In the genomic region with DNA sequence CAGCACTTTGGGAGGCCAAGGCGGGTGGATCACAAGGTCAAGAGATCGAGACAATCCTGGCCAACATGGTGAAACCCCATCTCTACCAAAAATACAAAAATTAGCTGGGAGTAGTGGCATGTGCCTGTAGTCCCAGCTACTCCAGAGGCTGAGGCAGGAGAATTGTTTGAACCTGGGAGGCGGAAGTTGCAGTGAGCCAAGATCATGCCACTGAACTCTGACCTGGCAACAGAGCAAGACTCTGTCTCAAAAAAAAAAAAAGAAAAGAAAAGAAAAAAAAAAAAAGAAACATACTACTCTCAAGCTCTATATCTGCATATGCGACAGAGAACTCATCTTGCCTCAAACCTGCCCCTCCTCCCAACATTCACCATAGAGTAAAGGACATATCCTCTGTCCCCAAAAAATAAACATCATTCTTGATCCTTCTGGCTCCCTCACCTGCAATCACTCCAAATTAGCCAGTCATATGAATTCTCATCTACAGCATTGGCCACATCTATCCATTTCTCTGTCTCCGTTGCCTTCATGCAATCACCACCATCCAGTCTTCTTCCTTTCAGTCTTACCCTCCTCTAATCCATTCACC, we compare ENCODE assay signal across 7 cellular contexts. TPM values are rescaled to one million over a fixed set of nuclear protein-coding genes. Genes with fewer than 3 reads are reported as not detected.
A peak's percentile ranks its signal among the peaks of the same experiment; 100 is the strongest.
DNase-seq lines count a peak whose midpoint lies in the region; ATAC-seq and TF ChIP-seq lines count a peak whose summit lies in the region.
"Not testable (repeated sequence)": the region's sequence is repeated elsewhere in the genome, so short reads cannot be mapped to it uniquely, and the experiment has no call there.

No MANE protein-coding gene starts in this region.

- not testable (repeated sequence) for H3K9me3 ChIP-seq in CD4-positive, CD25-positive, alpha-beta regulatory T cell (ENCODE audit: control insufficient read depth in 2 of 2, low read length in 2 of 2); neutrophil

- H3K9me3 Mint-ChIP-seq in CD4-positive, CD25-positive, alpha-beta regulatory T cell; activated T-cell treated with anti-CD3 and anti-CD28 coated beads, Interleukin-2, amount 50 U/mL, for 72 hours; activated naive CD8-positive, alpha-beta T cell treated with anti-CD3 and anti-CD28 coated beads, Interleukin-2, amount 50 U/mL, for 24 hours; memory B cell; stimulated activated naive B cell treated with anti-CD40 and anti-IgM and Interleukin-4, amounts not matched to agents 10 μg/mL and 1 μg/mL and 100 μg/mL, for 72 hours: not testable (repeated sequence)

- not testable (repeated sequence) for ATAC-seq in CD4-positive, CD25-positive, alpha-beta regulatory T cell (ENCODE audit: low read depth in 2 of 2); activated T-cell treated with anti-CD3 and anti-CD28 coated beads, Interleukin-2, amount 50 U/mL, for 72 hours (replicated peaks in 1 of 2); activated naive CD8-positive, alpha-beta T cell treated with anti-CD3 and anti-CD28 coated beads, Interleukin-2, amount 50 U/mL, for 24 hours; memory B cell (ENCODE audit: low read depth)
- peak; percentile 4 to 6 for ATAC-seq in stimulated activated naive B cell treated with anti-CD40 and anti-IgM and Interleukin-4, amounts not matched to agents 10 μg/mL and 1 μg/mL and 100 μg/mL, for 72 hours (replicated peaks)

- TF ChIP-seq CTCF in VCaP (conservative IDR thresholded peaks at IDR 0.05); neutrophil (IDR thresholded peaks at IDR 0.05): not testable (repeated sequence)

- H3K27ac ChIP-seq in CD4-positive, CD25-positive, alpha-beta regulatory T cell (ENCODE audit: insufficient read depth, low read length, poor library complexity, severe bottlenecking), result not testable (repeated sequence)
- H3K27ac ChIP-seq in VCaP (peak overlapping the region; percentile 62), neutrophil (peak overlapping the region; percentile 15)

- H3K4me3 Mint-ChIP-seq in CD4-positive, CD25-positive, alpha-beta regulatory T cell, result peak overlapping the region in 2 of 4 donors; percentile 22 to 33
- peak overlapping the region; percentile 49 to 64 for H3K4me3 Mint-ChIP-seq in activated T-cell treated with anti-CD3 and anti-CD28 coated beads, Interleukin-2, amount 50 U/mL, for 72 hours
- H3K4me3 Mint-ChIP-seq in activated naive CD8-positive, alpha-beta T cell treated with anti-CD3 and anti-CD28 coated beads, Interleukin-2, amount 50 U/mL, for 24 hours, result peak overlapping the region; percentile 70
- not testable (repeated sequence) for H3K4me3 Mint-ChIP-seq in memory B cell
- H3K4me3 Mint-ChIP-seq in stimulated activated naive B cell treated with anti-CD40 and anti-IgM and Interleukin-4, amounts not matched to agents 10 μg/mL and 1 μg/mL and 100 μg/mL, for 72 hours, result peak overlapping the region; percentile 52 to 55

- not testable (repeated sequence) for H3K27me3 Mint-ChIP-seq in CD4-positive, CD25-positive, alpha-beta regulatory T cell; activated T-cell treated with anti-CD3 and anti-CD28 coated beads, Interleukin-2, amount 50 U/mL, for 72 hours (ENCODE audit: low read depth); activated naive CD8-positive, alpha-beta T cell treated with anti-CD3 and anti-CD28 coated beads, Interleukin-2, amount 50 U/mL, for 24 hours; memory B cell; stimulated activated naive B cell treated with anti-CD40 and anti-IgM and Interleukin-4, amounts not matched to agents 10 μg/mL and 1 μg/mL and 100 μg/mL, for 72 hours

- not testable (repeated sequence) for H3K36me3 ChIP-seq in CD4-positive, CD25-positive, alpha-beta regulatory T cell (ENCODE audit: control insufficient read depth, insufficient read depth, low read length); neutrophil

- not testable (repeated sequence) for H3K4me3 ChIP-seq in CD4-positive, CD25-positive, alpha-beta regulatory T cell (ENCODE audit: low read depth, low read length); neutrophil (ENCODE audit: low read depth in 1 of 2, low read length in 1 of 2)

- not testable (repeated sequence) for DNase-seq in CD4-positive, CD25-positive, alpha-beta regulatory T cell; activated T-cell treated with anti-CD3 and anti-CD28 coated beads, Interleukin-2, amount 50 U/mL, for 72 hours; activated naive CD8-positive, alpha-beta T cell treated with anti-CD3 and anti-CD28 coated beads, Interleukin-2, amount 50 U/mL, for 24 hours; memory B cell (ENCODE audit: low spot score in 2 of 2); stimulated activated naive B cell treated with anti-CD40 and anti-IgM and Interleukin-4, amounts not matched to agents 10 μg/mL and 1 μg/mL and 100 μg/mL, for 72 hours

- not testable (repeated sequence) for H3K4me1 ChIP-seq in CD4-positive, CD25-positive, alpha-beta regulatory T cell (ENCODE audit: control insufficient read depth, insufficient read depth, low read length, poor library complexity, severe bottlenecking); neutrophil (ENCODE audit: control insufficient read depth in 1 of 2, insufficient read depth in 1 of 2, low read depth in 1 of 2, low read length in 1 of 2)

- peaks cover 14% of the 10 kb centered on the region for H3K36me3 Mint-ChIP-seq in CD4-positive, CD25-positive, alpha-beta regulatory T cell
- H3K36me3 Mint-ChIP-seq in activated T-cell treated with anti-CD3 and anti-CD28 coated beads, Interleukin-2, amount 50 U/mL, for 72 hours (ENCODE audit: insufficient read depth in 2 of 2), result not testable (repeated sequence)
- peaks cover 10% of the 10 kb centered on the region for H3K36me3 Mint-ChIP-seq in activated naive CD8-positive, alpha-beta T cell treated with anti-CD3 and anti-CD28 coated beads, Interleukin-2, amount 50 U/mL, for 24 hours (ENCODE audit: low read depth)
- peaks cover 21% of the 10 kb centered on the region for H3K36me3 Mint-ChIP-seq in memory B cell
- peaks cover 18 to 23% of the 10 kb centered on the region in 2 donors for H3K36me3 Mint-ChIP-seq in stimulated activated naive B cell treated with anti-CD40 and anti-IgM and Interleukin-4, amounts not matched to agents 10 μg/mL and 1 μg/mL and 100 μg/mL, for 72 hours

- H3K27ac Mint-ChIP-seq in CD4-positive, CD25-positive, alpha-beta regulatory T cell, result peak overlapping the region; percentile 0 to 57 (median 16)
- H3K27ac Mint-ChIP-seq in activated T-cell treated with anti-CD3 and anti-CD28 coated beads, Interleukin-2, amount 50 U/mL, for 72 hours, result not testable (repeated sequence)
- peak overlapping the region; percentile 91 for H3K27ac Mint-ChIP-seq in activated naive CD8-positive, alpha-beta T cell treated with anti-CD3 and anti-CD28 coated beads, Interleukin-2, amount 50 U/mL, for 24 hours
- H3K27ac Mint-ChIP-seq in memory B cell, result peak overlapping the region; percentile 1
- H3K27ac Mint-ChIP-seq in stimulated activated naive B cell treated with anti-CD40 and anti-IgM and Interleukin-4, amounts not matched to agents 10 μg/mL and 1 μg/mL and 100 μg/mL, for 72 hours, result peak overlapping the region; percentile 49

- H3K27me3 ChIP-seq in CD4-positive, CD25-positive, alpha-beta regulatory T cell (ENCODE audit: control insufficient read depth, insufficient read depth, low read length); neutrophil: not testable (repeated sequence)

- H3K4me1 Mint-ChIP-seq in CD4-positive, CD25-positive, alpha-beta regulatory T cell, result peaks cover 30 to 59% (median 39%) of the 10 kb centered on the region in 4 donors
- H3K4me1 Mint-ChIP-seq in activated T-cell treated with anti-CD3 and anti-CD28 coated beads, Interleukin-2, amount 50 U/mL, for 72 hours (ENCODE audit: low read depth), result peaks cover 47% of the 10 kb centered on the region
- peaks cover 56% of the 10 kb centered on the region for H3K4me1 Mint-ChIP-seq in activated naive CD8-positive, alpha-beta T cell treated with anti-CD3 and anti-CD28 coated beads, Interleukin-2, amount 50 U/mL, for 24 hours
- H3K4me1 Mint-ChIP-seq in memory B cell, result peaks cover 22% of the 10 kb centered on the region
- peaks cover 27 to 61% of the 10 kb centered on the region in 2 donors for H3K4me1 Mint-ChIP-seq in stimulated activated naive B cell treated with anti-CD40 and anti-IgM and Interleukin-4, amounts not matched to agents 10 μg/mL and 1 μg/mL and 100 μg/mL, for 72 hours

RNA-seq across cellular contexts. Expression of gene PLEKHM3, which starts 7.1 kb away (rescaled TPM):
- total RNA-seq in CD4-positive, CD25-positive, alpha-beta regulatory T cell, result 15.1 TPM
- polyA plus RNA-seq in CD4-positive, CD25-positive, alpha-beta regulatory T cell, result 1 to 10 TPM; 2.7 to 3.9 (median 3.1) TPM
- total RNA-seq in activated T-cell treated with anti-CD3 and anti-CD28 coated beads, Interleukin-2, amount 50 U/mL, for 72 hours, result 1 to 10 TPM; 8.8 to 9.2 TPM
